ENCODE assay signal across 4 cellular contexts in genomic region chr15:36390491-36390890, GRCh38.
TF ChIP-seq lines count a peak whose summit lies in the region.

No MANE protein-coding gene starts in this region.

TF ChIP-seq in SK-N-SH, 30 proteins besides CTCF, POLR2A, EP300 and RAD21:
- TF ChIP-seq JUND (IDR thresholded peaks at IDR 0.05) (no peak), USF2 (IDR thresholded peaks at IDR 0.05; ENCODE audit: borderline replicate concordance, low read depth, low read length) (no peak), IRF3 (IDR thresholded peaks at IDR 0.05; ENCODE audit: low read depth, low read length) (no peak), TCF12 (IDR thresholded peaks at IDR 0.05) (no peak), ZBTB33 (IDR thresholded peaks at IDR 0.05; ENCODE audit: borderline replicate concordance, low read depth) (no peak), MXI1 (IDR thresholded peaks at IDR 0.05; ENCODE audit: low read depth, low read length) (no peak), NFIC (IDR thresholded peaks at IDR 0.05; ENCODE audit: borderline replicate concordance) (no peak)

TF ChIP-seq in SK-N-SH treated with all-trans-retinoic acid at 6 μM for 48 hours, 23 proteins besides CTCF, POLR2A, EP300 and RAD21 (continues in another document):
- TF ChIP-seq ESRRG (CRISPR knock-in tag; IDR thresholded peaks at IDR 0.05) (no peak), TSHZ2 (CRISPR knock-in tag; IDR thresholded peaks at IDR 0.05) (no peak), TCF4 (CRISPR knock-in tag; IDR thresholded peaks at IDR 0.05; ENCODE audit: borderline replicate concordance) (no peak), ARNTL (CRISPR knock-in tag; IDR thresholded peaks at IDR 0.05; ENCODE audit: borderline replicate concordance, low read depth) (no peak), OSR1 (CRISPR knock-in tag; IDR thresholded peaks at IDR 0.05) (no peak), PATZ1 (CRISPR knock-in tag; IDR thresholded peaks at IDR 0.05; ENCODE audit: borderline replicate concordance) (no peak), PPARA (CRISPR knock-in tag; IDR thresholded peaks at IDR 0.05; ENCODE audit: borderline replicate concordance) (no peak), ISL1 (CRISPR knock-in tag; IDR thresholded peaks at IDR 0.05) (no peak), RARB (CRISPR knock-in tag; IDR thresholded peaks at IDR 0.05) (no peak), CSDC2 (CRISPR knock-in tag; IDR thresholded peaks at IDR 0.05) (no peak), ZFP30 (CRISPR knock-in tag; IDR thresholded peaks at IDR 0.05) (no peak), CSRNP3 (CRISPR knock-in tag; IDR thresholded peaks at IDR 0.05) (no peak)

TF ChIP-seq in HCT116, 20 proteins besides CTCF, POLR2A, EP300 and RAD21:
- no peak for TF ChIP-seq MAX (IDR thresholded peaks at IDR 0.05)
- no peak for TF ChIP-seq CBX3 (IDR thresholded peaks at IDR 0.05; ENCODE audit: low read depth)
- no peak for TF ChIP-seq EZH2phosphoT487 (IDR thresholded peaks at IDR 0.05; ENCODE audit: borderline replicate concordance)
- no peak for TF ChIP-seq EGR1 (IDR thresholded peaks at IDR 0.05; ENCODE audit: low read depth)
- no peak for TF ChIP-seq ZFX (IDR thresholded peaks at IDR 0.05)
- no peak for TF ChIP-seq POLR2AphosphoS5 (IDR thresholded peaks at IDR 0.05; ENCODE audit: low read depth, low read length)
- TF ChIP-seq ELF1 (IDR thresholded peaks at IDR 0.05; ENCODE audit: borderline replicate concordance, low read depth) = no peak
- TF ChIP-seq ATF3 (IDR thresholded peaks at IDR 0.05) = no peak
- no peak for TF ChIP-seq CEBPB (IDR thresholded peaks at IDR 0.05; ENCODE audit: low read depth)
- no peak for TF ChIP-seq REST (IDR thresholded peaks at IDR 0.05; ENCODE audit: low read depth)
- TF ChIP-seq SP1 (IDR thresholded peaks at IDR 0.05; ENCODE audit: low read depth) = no peak
- no peak for TF ChIP-seq SIN3A (IDR thresholded peaks at IDR 0.05; ENCODE audit: low read depth)

TF ChIP-seq in K562, 482 proteins besides CTCF, POLR2A, EP300 and RAD21:
- TF ChIP-seq SMARCA4 (IDR thresholded peaks at IDR 0.05) (no peak), IRF2 (CRISPR knock-in tag; IDR thresholded peaks at IDR 0.05) (no peak), ZBTB43 (CRISPR knock-in tag; IDR thresholded peaks at IDR 0.05) (no peak), MAFG (tag; conservative IDR thresholded peaks at IDR 0.05) (no peak), FOS (IDR thresholded peaks at IDR 0.05; ENCODE audit: extremely low read depth, insufficient read length) (no peak)
